8 cellular contexts compared by ENCODE assay signal in genomic region chr10:95793401-95794045, GRCh38. TPM values are rescaled to one million over a fixed set of nuclear protein-coding genes. Genes with fewer than 3 reads are reported as not detected.
DNase-seq lines count a peak whose midpoint lies in the region; ATAC-seq and TF ChIP-seq lines count a peak whose summit lies in the region.

No MANE protein-coding gene starts in this region.

- ATAC-seq in GM18505 (IDR thresholded peaks at IDR 0.05; ENCODE audit: unreplicated experiment) (no peak), HG02852 (IDR thresholded peaks at IDR 0.05; ENCODE audit: unreplicated experiment) (peak; percentile 41)
- ATAC-seq in activated T-helper 17 cell treated with anti-CD3 and anti-CD28 coated beads, Interleukin-2, amount 50 U/mL, for 72 hours (replicated peaks) = peak; percentile 51

- H3K4me2 ChIP-seq in neuronal stem cell (ENCODE audit: insufficient read depth, low read length, poor library complexity, severe bottlenecking) (no peak overlapping the region), OCI-LY7 (ENCODE audit: low read length) (no peak overlapping the region)

- H4K91ac ChIP-seq in neuronal stem cell (ENCODE audit: low read depth, low read length, poor library complexity) = no peak overlapping the region

- peaks cover 0 to 7% of the 10 kb centered on the region in 2 donors for H3K4me1 ChIP-seq in neuronal stem cell (ENCODE audit: control insufficient read depth in 2 of 2, insufficient read depth in 1 of 2, low read depth in 1 of 2, low read length in 2 of 2)
- H3K4me1 ChIP-seq in OCI-LY7 (ENCODE audit: insufficient read depth, low read length, poor library complexity, severe bottlenecking) = no peaks in the 10 kb centered on the region

- H2BK15ac ChIP-seq in neuronal stem cell (ENCODE audit: low read length) = no peak overlapping the region

- peak overlapping the region; percentile 28 for H3K27ac ChIP-seq in neuronal stem cell (replicated peaks; ENCODE audit: low read length)
- H3K27ac ChIP-seq in OCI-LY7 (ENCODE audit: low read depth, low read length, poor library complexity, severe bottlenecking) = no peak overlapping the region

- H2AK5ac ChIP-seq in neuronal stem cell (ENCODE audit: low read depth, low read length) = no peak overlapping the region

- peaks cover 4% of the 10 kb centered on the region for H3K4me1 Mint-ChIP-seq in activated T-helper 17 cell treated with anti-CD3 and anti-CD28 coated beads, Interleukin-2, amount 50 U/mL, for 72 hours

- peak overlapping the region; percentile 9 for H3K27ac Mint-ChIP-seq in activated T-helper 17 cell treated with anti-CD3 and anti-CD28 coated beads, Interleukin-2, amount 50 U/mL, for 72 hours

- no peak overlapping the region for H3K4ac ChIP-seq in neuronal stem cell (ENCODE audit: low read length)

- H3K9ac ChIP-seq in neuronal stem cell (ENCODE audit: low read depth, low read length, poor library complexity) = no peak overlapping the region

- DNase-seq in neuronal stem cell (ENCODE audit: low spot score) = no peak
- no peak for DNase-seq in OCI-LY7 (ENCODE audit: low spot score)
- no peak for DNase-seq in activated effector memory CD4-positive, alpha-beta T cell treated with anti-CD3 and anti-CD28 coated beads, Interleukin-2, amount 50 U/mL, for 16 hours
- no peak for DNase-seq in iPS-NIHi7 (ENCODE audit: extremely low spot score)
- DNase-seq in NCI-H146 treated with DMSO at 0.1 percent for 48 hours (lab: John Stamatoyannopoulos, UW; ENCODE audit: unreplicated experiment) = no peak

- H3K27me3 Mint-ChIP-seq in activated T-helper 17 cell treated with anti-CD3 and anti-CD28 coated beads, Interleukin-2, amount 50 U/mL, for 72 hours = peaks cover 7% of the 10 kb centered on the region

- TF ChIP-seq CTCF in OCI-LY7 (conservative IDR thresholded peaks at IDR 0.05; ENCODE audit: low read length) = no peak

- no peaks in the 10 kb centered on the region for H3K27me3 ChIP-seq in neuronal stem cell (ENCODE audit: control insufficient read depth in 3 of 3, insufficient read depth in 3 of 3, low read depth in 1 of 3, low read length in 3 of 3)

- H2BK12ac ChIP-seq in neuronal stem cell (ENCODE audit: low read length) = no peak overlapping the region

- no peak overlapping the region for H3K23ac ChIP-seq in neuronal stem cell (ENCODE audit: low read depth, low read length, poor library complexity)

- no peak overlapping the region for H3K18ac ChIP-seq in neuronal stem cell (ENCODE audit: low read length)

- TF ChIP-seq POLR2A in GM18505 (IDR thresholded peaks at IDR 0.05; ENCODE audit: borderline replicate concordance, extremely low read depth, insufficient read depth, insufficient read length) = peak; percentile 3

- H2AFZ ChIP-seq in neuronal stem cell (ENCODE audit: low read length) = no peak overlapping the region
- H2AFZ ChIP-seq in OCI-LY7 (ENCODE audit: low read length) = no peak overlapping the region

- H3K9me3 ChIP-seq in neuronal stem cell (replicated peaks in 1 of 2; ENCODE audit: control insufficient read depth in 2 of 2, insufficient read depth in 1 of 2, low read depth in 1 of 2, low read length in 2 of 2) = no peaks in the 10 kb centered on the region
- H3K9me3 ChIP-seq in OCI-LY7 (ENCODE audit: low read length) = no peaks in the 10 kb centered on the region

- peaks cover 4% of the 10 kb centered on the region for H3K9me3 Mint-ChIP-seq in activated T-helper 17 cell treated with anti-CD3 and anti-CD28 coated beads, Interleukin-2, amount 50 U/mL, for 72 hours

- CTCF ChIA-PET in OCI-LY7 (lab: Charles Lee; ENCODE audit: unreplicated experiment) = interaction anchor here (0.5 kb wide), 1 partner anchor 847 kb away, joined by 4 read pairs; no protein-coding TSS in a partner anchor

- POLR2A ChIA-PET in OCI-LY7 (lab: Charles Lee) = no interaction called here

- intact Hi-C loops in OCI-LY7 (cut with micrococcal nuclease; ENCODE audit: unreplicated experiment) = no loop called here

- BruUV-seq in OCI-LY7 (replicated peaks; lab: Mats Ljungman, UMichigan) = no TSS peak

- H3K79me2 ChIP-seq in OCI-LY7 (ENCODE audit: insufficient read depth, low read depth, low read length) = no peaks in the 10 kb centered on the region

- H3K36me3 ChIP-seq in neuronal stem cell (replicated peaks in 1 of 2; ENCODE audit: control insufficient read depth in 2 of 2, insufficient read depth in 2 of 2, low read length in 2 of 2) (no peaks in the 10 kb centered on the region), OCI-LY7 (ENCODE audit: insufficient read depth, low read length) (no peaks in the 10 kb centered on the region)

- no peaks in the 10 kb centered on the region for H4K20me1 ChIP-seq in OCI-LY7 (ENCODE audit: insufficient read depth, low read length)

- no peaks in the 10 kb centered on the region for H3K36me3 Mint-ChIP-seq in activated T-helper 17 cell treated with anti-CD3 and anti-CD28 coated beads, Interleukin-2, amount 50 U/mL, for 72 hours (ENCODE audit: low read depth)

- no peaks in the 10 kb centered on the region for H3K9me2 ChIP-seq in OCI-LY7 (ENCODE audit: insufficient read depth, low read length)

- no CpG with 5 or more reads among the region's 2 CpGs for WGBS in neuronal stem cell (ENCODE audit: extremely low coverage in 2 of 2, insufficient read length in 2 of 2, insufficient replicate concordance in 1 of 2), 2 donors

- no peak overlapping the region for H2BK5ac ChIP-seq in neuronal stem cell (ENCODE audit: low read length)

- no peak overlapping the region for H3K4me3 Mint-ChIP-seq in activated T-helper 17 cell treated with anti-CD3 and anti-CD28 coated beads, Interleukin-2, amount 50 U/mL, for 72 hours

- H3K4me3 ChIP-seq in neuronal stem cell (ENCODE audit: low read length in 2 of 2) (no peak overlapping the region), OCI-LY7 (ENCODE audit: low read depth, low read length, poor library complexity, severe bottlenecking) (no peak overlapping the region)

- H3K79me1 ChIP-seq in neuronal stem cell (ENCODE audit: low read depth, low read length) = no peaks in the 10 kb centered on the region

- no peak overlapping the region for H2BK120ac ChIP-seq in neuronal stem cell (ENCODE audit: low read depth, low read length)

- H4K8ac ChIP-seq in neuronal stem cell (ENCODE audit: low read depth, low read length) = no peak overlapping the region

- no peak overlapping the region for H3K14ac ChIP-seq in neuronal stem cell (ENCODE audit: low read length)

RNA-seq across cellular contexts. Expression of gene ENTPD1, which starts 37.6 kb away (rescaled TPM):
- total RNA-seq in activated T-helper 17 cell treated with anti-CD3 and anti-CD28 coated beads, Interleukin-2, amount 50 U/mL, for 72 hours = 10 to 100 TPM in 1 of 2 donors, 1 to 10 TPM in 1; 4.5 to 36.3 TPM
- 0.52 TPM for polyA plus RNA-seq in neuronal stem cell (2013, experiment 1 of 2)
- polyA plus RNA-seq in neuronal stem cell (2013, experiment 2 of 2) = 0.58 TPM
- 1.7 and 5.1 TPM in 2 replicates for total RNA-seq in OCI-LY7 (2014; rRNA removed; shearing (Covaris generic))
- total RNA-seq in OCI-LY7 (2022) = 3.7 and 6.7 TPM in 2 replicates
